In the genomic region with DNA sequence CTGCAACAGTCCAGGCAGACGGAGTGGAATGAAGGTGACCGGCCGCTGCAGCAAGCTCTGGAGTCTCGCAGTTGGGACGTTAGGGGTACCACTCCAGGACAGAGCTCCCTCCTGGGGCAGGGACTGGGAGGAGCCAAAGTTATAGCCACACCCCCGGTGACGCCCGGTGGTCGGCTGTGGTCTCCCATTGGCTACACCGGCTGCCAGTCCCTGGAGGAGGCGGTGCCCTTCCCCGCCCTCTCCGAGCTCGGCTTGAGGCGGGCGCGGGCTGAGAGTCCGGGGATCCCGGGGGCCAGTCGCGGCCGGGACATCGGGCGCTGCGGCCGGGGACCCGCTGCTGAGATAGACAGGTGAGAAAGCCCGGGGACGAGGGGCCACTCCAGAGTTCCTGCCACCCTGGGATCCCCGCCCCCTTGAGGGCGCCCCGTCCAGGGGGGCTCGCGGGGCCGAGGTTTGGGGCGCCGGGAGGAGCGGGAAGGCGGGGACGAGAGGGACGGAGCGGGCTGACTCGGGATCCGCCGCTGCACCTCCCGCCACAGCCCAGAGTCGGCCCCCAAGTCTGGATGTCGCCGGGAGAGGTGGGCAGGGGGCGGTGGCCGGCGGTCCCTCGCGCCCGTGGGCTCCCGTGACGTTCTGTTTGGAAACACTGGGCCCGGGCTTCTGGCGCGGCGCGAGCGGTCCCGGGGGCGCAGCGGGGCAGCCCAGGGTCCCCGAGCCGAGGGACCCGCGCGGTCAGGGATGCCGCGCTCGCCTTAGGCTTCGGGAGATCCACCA, we compare ENCODE assay signal across 8 cellular contexts. TPM values are rescaled to one million over a fixed set of nuclear protein-coding genes. Genes with fewer than 3 reads are reported as not detected.
DNase-seq lines count a peak whose midpoint lies in the region; TF ChIP-seq lines count a peak whose summit lies in the region.

A gene (plus strand): TSS at position 231 of the 774 bp plus-strand sequence. CDS start 7,414 bp downstream, outside the sequence.

- H3K4me3 ChIP-seq in LNCaP clone FGC (ENCODE audit: low read depth, low read length) (peak within 1 kb of the TSS; percentile 46), SJSA1 (peak within 1 kb of the TSS; percentile 85), neutrophil (ENCODE audit: low read depth in 1 of 2, low read length in 1 of 2) (peak within 1 kb of the TSS; percentile 39 to 54)

- peak within 1 kb of the TSS; percentile 47 for H3K27ac Mint-ChIP-seq in activated naive CD4-positive, alpha-beta T cell treated with anti-CD3 and anti-CD28 coated beads, Interleukin-2, amount 10 ng/mL, durations not matched to agents 7 days and 5 days

- DNase-seq in DMS79 (lab: John Stamatoyannopoulos, UW) (peak; percentile 32), GOT3 (lab: John Stamatoyannopoulos, UW) (peak; percentile 56), LNCaP clone FGC (ENCODE audit: low read depth) (no peak), SJSA1 (ENCODE audit: low read depth in 1 of 2, low spot score in 2 of 2) (peak; percentile 93 to 94), globus pallidus (ENCODE audit: low spot score) (peak; percentile 80), stromal cell of bone marrow (ENCODE audit: low read depth) (peak; percentile 71)
- peak; percentile 91 for DNase-seq in activated naive CD4-positive, alpha-beta T cell treated with anti-CD3 and anti-CD28 coated beads, Interleukin-2, amount 10 ng/mL, durations not matched to agents 7 days and 5 days

- H3K4me1 ChIP-seq in SJSA1 (replicated peaks) (peaks cover 20% of the 10 kb centered on the region), neutrophil (ENCODE audit: control insufficient read depth in 1 of 2, insufficient read depth in 1 of 2, low read depth in 1 of 2, low read length in 1 of 2) (peaks cover 12 to 15% of the 10 kb centered on the region in 2 experiments)

- peaks cover 4% of the 10 kb centered on the region for H3K9me3 Mint-ChIP-seq in activated naive CD4-positive, alpha-beta T cell treated with anti-CD3 and anti-CD28 coated beads, Interleukin-2, amount 10 ng/mL, durations not matched to agents 7 days and 5 days

- CTCF ChIA-PET in activated naive CD4-positive, alpha-beta T cell treated with anti-CD3 and anti-CD28 coated beads, Interleukin-2, amount 10 ng/mL, durations not matched to agents 7 days and 5 days (lab: Charles Lee): no interaction called here

- H3K36me3 ChIP-seq in SJSA1: no peaks in the 10 kb centered on the region
- H3K36me3 ChIP-seq in neutrophil: no peaks in the 10 kb centered on the region

- peaks cover 64% of the 10 kb centered on the region for H3K27me3 Mint-ChIP-seq in activated naive CD4-positive, alpha-beta T cell treated with anti-CD3 and anti-CD28 coated beads, Interleukin-2, amount 10 ng/mL, durations not matched to agents 7 days and 5 days

- TF ChIP-seq CTCF in LNCaP clone FGC (IDR thresholded peaks at IDR 0.05; ENCODE audit: control insufficient read depth, extremely low read depth, insufficient read depth) (no peak), neutrophil (IDR thresholded peaks at IDR 0.05) (no peak)

- no peaks in the 10 kb centered on the region for H3K36me3 Mint-ChIP-seq in activated naive CD4-positive, alpha-beta T cell treated with anti-CD3 and anti-CD28 coated beads, Interleukin-2, amount 10 ng/mL, durations not matched to agents 7 days and 5 days

- H3K27ac ChIP-seq in SJSA1: peak within 1 kb of the TSS; percentile 30
- H3K27ac ChIP-seq in neutrophil: no peak within 1 kb of the TSS

- H3K27me3 ChIP-seq in SJSA1 (replicated peaks) (no peaks in the 10 kb centered on the region), neutrophil (peaks cover 72% of the 10 kb centered on the region)

- H3K9me3 ChIP-seq in SJSA1 (replicated peaks) (no peaks in the 10 kb centered on the region), neutrophil (no peaks in the 10 kb centered on the region)

- peak within 1 kb of the TSS; percentile 79 for H3K4me3 Mint-ChIP-seq in activated naive CD4-positive, alpha-beta T cell treated with anti-CD3 and anti-CD28 coated beads, Interleukin-2, amount 10 ng/mL, durations not matched to agents 7 days and 5 days

- peaks cover 15% of the 10 kb centered on the region for H3K4me1 Mint-ChIP-seq in activated naive CD4-positive, alpha-beta T cell treated with anti-CD3 and anti-CD28 coated beads, Interleukin-2, amount 10 ng/mL, durations not matched to agents 7 days and 5 days

RNA-seq across cellular contexts. Expression of the gene that starts here (rescaled TPM):
- total RNA-seq in SJSA1 (2014; rRNA removed; shearing (Covaris generic)): 4.5 and 9.4 TPM in 2 replicates
